Comparison of ENCODE assay signal across 8 cellular contexts in the genomic region with DNA sequence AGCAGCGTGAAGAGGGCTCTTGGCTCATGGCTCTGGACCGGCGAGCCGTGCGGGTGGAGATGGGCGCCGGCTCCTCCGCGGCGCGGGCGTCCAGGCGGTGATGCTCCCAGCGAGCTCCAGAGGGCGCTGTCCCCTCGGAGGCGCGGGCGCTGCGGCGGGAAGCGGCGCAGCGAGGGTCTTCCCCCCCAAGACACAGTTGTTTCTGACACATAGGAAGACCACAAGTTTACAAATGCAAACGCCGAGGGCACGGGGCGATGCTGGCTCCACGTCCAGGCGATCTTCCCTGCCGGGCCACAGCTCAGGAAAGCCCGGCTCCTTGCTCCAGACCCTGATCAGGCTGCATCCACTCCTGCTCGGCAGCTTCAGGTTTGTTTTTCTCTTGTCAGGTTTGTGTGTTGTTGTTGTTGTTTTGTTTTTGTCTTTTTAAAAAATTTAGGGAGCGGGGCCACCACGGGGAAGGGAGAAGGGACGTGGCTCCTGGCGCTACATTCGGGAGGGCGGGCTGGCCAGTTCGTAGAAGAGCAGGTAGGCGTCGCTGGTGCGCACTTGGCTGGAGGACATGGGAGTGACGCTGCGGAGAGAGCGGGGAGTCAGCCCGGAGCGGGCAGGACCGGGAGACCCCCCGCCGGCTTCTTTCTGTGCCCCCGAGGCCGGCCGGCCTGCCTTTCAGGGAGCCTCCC. TPM values are rescaled to one million over a fixed set of nuclear protein-coding genes. Genes with fewer than 3 reads are reported as not detected.
DNase-seq lines count a peak whose midpoint lies in the region; ATAC-seq and TF ChIP-seq lines count a peak whose summit lies in the region.

No MANE protein-coding gene starts in this region.

- peak overlapping the region; percentile 65 for H3K27ac Mint-ChIP-seq in stimulated activated naive B cell treated with anti-CD40 and anti-IgM and Interleukin-4, amounts not matched to agents 10 μg/mL and 1 μg/mL and 100 μg/mL, for 72 hours

- peaks cover 0 to 22% of the 10 kb centered on the region in 2 donors for H3K4me1 ChIP-seq in muscle layer of duodenum (ENCODE audit: control insufficient read depth in 1 of 2, insufficient read depth in 2 of 2, low read length in 2 of 2)

- peak overlapping the region; percentile 59 for H3K4me3 ChIP-seq in GM06990 (replicated peaks; ENCODE audit: low read depth, low read length)
- peak overlapping the region; percentile 68 for H3K4me3 ChIP-seq in muscle layer of duodenum (ENCODE audit: low read depth in 1 of 2, low read length in 2 of 2)

- H3K9me3 ChIP-seq in muscle layer of duodenum (ENCODE audit: control insufficient read depth in 1 of 2, low read length in 2 of 2): no peaks in the 10 kb centered on the region

- peaks cover 17% of the 10 kb centered on the region for H3K27me3 Mint-ChIP-seq in activated T-cell treated with anti-CD3 and anti-CD28 coated beads, Interleukin-2, amount 50 U/mL, for 4 hours (ENCODE audit: low read depth)
- H3K27me3 Mint-ChIP-seq in stimulated activated naive B cell treated with anti-CD40 and anti-IgM and Interleukin-4, amounts not matched to agents 10 μg/mL and 1 μg/mL and 100 μg/mL, for 72 hours: peaks cover 39 to 57% of the 10 kb centered on the region in 2 donors

- H3K4me3 Mint-ChIP-seq in activated T-cell treated with anti-CD3 and anti-CD28 coated beads, Interleukin-2, amount 50 U/mL, for 4 hours: peak overlapping the region; percentile 82
- H3K4me3 Mint-ChIP-seq in stimulated activated naive B cell treated with anti-CD40 and anti-IgM and Interleukin-4, amounts not matched to agents 10 μg/mL and 1 μg/mL and 100 μg/mL, for 72 hours: peak overlapping the region; percentile 85 to 88

- H3K36me3 ChIP-seq in GM06990 (ENCODE audit: control insufficient read depth, insufficient read depth, low read length) (no peaks in the 10 kb centered on the region), muscle layer of duodenum (ENCODE audit: control insufficient read depth in 1 of 2, insufficient read depth in 2 of 2, low read length in 2 of 2) (peaks cover 6 to 20% of the 10 kb centered on the region in 2 donors)

- DNase-seq in GM06990 (ENCODE audit: extremely low read depth, insufficient read length) (peak; percentile 67), NOMO-1 treated with dmso at 0.1 percent for 144 hours (lab: John Stamatoyannopoulos, UW; ENCODE audit: unreplicated experiment) (peak; percentile 24), SKM-1 (lab: John Stamatoyannopoulos, UW; ENCODE audit: unreplicated experiment) (no peak)
- peak; percentile 63 for DNase-seq in activated T-cell treated with anti-CD3 and anti-CD28 coated beads, Interleukin-2, amount 50 U/mL, for 4 hours
- DNase-seq in stimulated activated naive B cell treated with anti-CD40 and anti-IgM and Interleukin-4, amounts not matched to agents 10 μg/mL and 1 μg/mL and 100 μg/mL, for 72 hours: peak; percentile 44

- no peak overlapping the region for H3K27ac ChIP-seq in muscle layer of duodenum (ENCODE audit: low read length)

- no peaks in the 10 kb centered on the region for H3K36me3 Mint-ChIP-seq in activated T-cell treated with anti-CD3 and anti-CD28 coated beads, Interleukin-2, amount 50 U/mL, for 4 hours (ENCODE audit: insufficient read depth)
- no peaks in the 10 kb centered on the region for H3K36me3 Mint-ChIP-seq in stimulated activated naive B cell treated with anti-CD40 and anti-IgM and Interleukin-4, amounts not matched to agents 10 μg/mL and 1 μg/mL and 100 μg/mL, for 72 hours

- H3K9me3 Mint-ChIP-seq in activated T-cell treated with anti-CD3 and anti-CD28 coated beads, Interleukin-2, amount 50 U/mL, for 4 hours: no peaks in the 10 kb centered on the region
- H3K9me3 Mint-ChIP-seq in stimulated activated naive B cell treated with anti-CD40 and anti-IgM and Interleukin-4, amounts not matched to agents 10 μg/mL and 1 μg/mL and 100 μg/mL, for 72 hours: no peaks in the 10 kb centered on the region

- peaks cover 4% of the 10 kb centered on the region for H3K4me1 Mint-ChIP-seq in activated T-cell treated with anti-CD3 and anti-CD28 coated beads, Interleukin-2, amount 50 U/mL, for 4 hours (ENCODE audit: low read depth)
- H3K4me1 Mint-ChIP-seq in stimulated activated naive B cell treated with anti-CD40 and anti-IgM and Interleukin-4, amounts not matched to agents 10 μg/mL and 1 μg/mL and 100 μg/mL, for 72 hours: peaks cover 20 to 38% of the 10 kb centered on the region in 2 donors

- no peaks in the 10 kb centered on the region for H3K27me3 ChIP-seq in GM06990 (replicated peaks; ENCODE audit: control insufficient read depth, insufficient read depth, low read length)
- H3K27me3 ChIP-seq in muscle layer of duodenum (ENCODE audit: low read depth, low read length): no peaks in the 10 kb centered on the region

- TF ChIP-seq CTCF in GM06990 (IDR thresholded peaks at IDR 0.05; ENCODE audit: insufficient read depth, low read length, poor library complexity, severe bottlenecking): peak; percentile 77

- ATAC-seq in HG02870 (IDR thresholded peaks at IDR 0.05; ENCODE audit: unreplicated experiment): peak; percentile 63
- peak; percentile 88 to 89 for ATAC-seq in activated T-cell treated with anti-CD3 and anti-CD28 coated beads, Interleukin-2, amount 50 U/mL, for 4 hours
- peak; percentile 73 for ATAC-seq in esophagus mucosa
- ATAC-seq in stimulated activated naive B cell treated with anti-CD40 and anti-IgM and Interleukin-4, amounts not matched to agents 10 μg/mL and 1 μg/mL and 100 μg/mL, for 72 hours (replicated peaks): peak; percentile 77 to 83

RNA-seq across cellular contexts. Expression of gene MFRP, which starts 10.0 kb away (rescaled TPM):
- total RNA-seq in activated T-cell treated with anti-CD3 and anti-CD28 coated beads, Interleukin-2, amount 50 U/mL, for 4 hours: not detected
- total RNA-seq in esophagus mucosa: not detected

RNA-seq across cellular contexts. Expression of gene C1QTNF5, which starts 15.8 kb away (rescaled TPM):
- not detected for total RNA-seq in activated T-cell treated with anti-CD3 and anti-CD28 coated beads, Interleukin-2, amount 50 U/mL, for 4 hours
- total RNA-seq in esophagus mucosa: 2.0 TPM

RNA-seq across cellular contexts. Expression of gene RNF26, which starts 22.2 kb away (rescaled TPM):
- total RNA-seq in activated T-cell treated with anti-CD3 and anti-CD28 coated beads, Interleukin-2, amount 50 U/mL, for 4 hours: 10 to 100 TPM; 18.6 to 20.7 (median 18.9) TPM
- 22.2 TPM for total RNA-seq in esophagus mucosa

RNA-seq across cellular contexts. Expression of gene USP2, which starts 25.0 kb away (rescaled TPM):
- total RNA-seq in activated T-cell treated with anti-CD3 and anti-CD28 coated beads, Interleukin-2, amount 50 U/mL, for 4 hours: under 1 TPM; 0.19 to 0.53 (median 0.37) TPM
- total RNA-seq in esophagus mucosa: 2.8 TPM

RNA-seq across cellular contexts. Expression of gene MCAM, which starts 39.6 kb away (rescaled TPM):
- total RNA-seq in activated T-cell treated with anti-CD3 and anti-CD28 coated beads, Interleukin-2, amount 50 U/mL, for 4 hours: 1 to 10 TPM in 2 of 3 donors, under 1 TPM in 1; 0.96 to 3.2 (median 2.1) TPM
- 25.0 TPM for total RNA-seq in esophagus mucosa
